ENCODE assay signal across 24 cellular contexts in the genomic region with DNA sequence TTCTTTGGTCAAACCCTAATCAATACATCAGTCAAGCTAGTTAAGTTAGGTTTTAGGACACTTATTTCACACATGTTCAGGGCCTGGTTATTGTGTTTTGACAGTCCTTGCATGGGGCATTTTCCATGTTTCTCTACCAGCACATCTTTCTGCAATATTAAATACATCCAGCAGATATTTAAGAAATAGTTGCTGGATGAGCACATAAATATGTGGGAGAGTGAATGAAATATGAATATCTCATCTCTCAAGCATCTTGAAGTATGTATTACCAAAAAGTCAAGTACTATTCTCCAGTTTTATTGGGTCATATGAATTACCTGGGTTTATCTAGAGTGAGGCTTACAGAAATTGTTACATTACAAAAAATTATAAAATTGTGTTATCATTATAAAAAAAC.
"Had no signal": no experiment of that assay in that cellular context is flagged by ENCODE, and none has a peak within 500 bp of the region (broad histone marks: within the 10 kb centered on the region; RNA-seq: fewer than 3 reads in every experiment).

No MANE protein-coding gene starts in this region.

- H3K4me3 Mint-ChIP-seq: dendritic cell treated with granulocyte-macrophage colony-stimulating factor and Interleukin-4, amounts not matched to agents 40 ng/mL and 50 ng/mL, for 4 days; effector memory CD8-positive, alpha-beta T cell; memory B cell; natural killer cell treated with Interleukin-12 subunit alpha and Interleukin-12 subunit beta and Interleukin-15 and Interleukin-18, amount 100 ng/mL, for 72 hours; neural crest cell; stimulated activated naive CD8-positive, alpha-beta T cell treated with anti-CD3 and anti-CD28 coated beads, Interleukin-15, amount 100 ng/mL, for 72 hours had no signal

- H3K4me1 Mint-ChIP-seq: neural crest cell had no signal

- H3K4me3 ChIP-seq: gastrocnemius medialis, lung, pancreas, right lobe of liver, smooth muscle cell, suprapubic skin, vagina had no signal

- H3K27me3 Mint-ChIP-seq: dendritic cell treated with granulocyte-macrophage colony-stimulating factor and Interleukin-4, amounts not matched to agents 40 ng/mL and 50 ng/mL, for 4 days; effector memory CD8-positive, alpha-beta T cell; memory B cell; natural killer cell treated with Interleukin-12 subunit alpha and Interleukin-12 subunit beta and Interleukin-15 and Interleukin-18, amount 100 ng/mL, for 72 hours; stimulated activated naive CD8-positive, alpha-beta T cell treated with anti-CD3 and anti-CD28 coated beads, Interleukin-15, amount 100 ng/mL, for 72 hours had no signal

- H3K27ac ChIP-seq: gastrocnemius medialis, neutrophil, pancreas, right lobe of liver, suprapubic skin, vagina had no signal

- H3K27me3 ChIP-seq: gastrocnemius medialis, neutrophil, pancreas, right lobe of liver, suprapubic skin, vagina had no signal

- H3K9me3 ChIP-seq: neutrophil, pancreas, right lobe of liver had no signal

- H3K36me3 ChIP-seq: gastrocnemius medialis, neutrophil, pancreas, right lobe of liver, suprapubic skin, vagina had no signal

- H3K4me1 ChIP-seq: gastrocnemius medialis, pancreas, right lobe of liver, suprapubic skin, vagina had no signal

- DNase-seq: effector memory CD8-positive, alpha-beta T cell; erythroblast; foreskin fibroblast; gastrocnemius medialis; head of caudate nucleus; kidney; pancreas; right lobe of liver; stimulated activated CD4-positive, alpha-beta T cell treated with anti-CD3 and anti-CD28 coated beads, Interleukin-12 subunit alpha, Interleukin-12 subunit beta, amount 100 ng/mL, for 4 hours; stimulated activated CD4-positive, alpha-beta T cell treated with anti-CD3 and anti-CD28 coated beads, Interleukin-1b, Interleukin-23, amount 100 ng/mL, for 48 hours; stimulated activated CD4-positive, alpha-beta T cell treated with anti-CD3 and anti-CD28 coated beads, Interleukin-4, amount 100 ng/mL, for 1 hour; stimulated activated CD8-positive, alpha-beta memory T cell treated with anti-CD3 and anti-CD28 coated beads, Interleukin-4, amount 100 ng/mL, for 48 hours; stimulated activated naive CD4-positive, alpha-beta T cell; stimulated activated naive CD8-positive, alpha-beta T cell treated with anti-CD3 and anti-CD28 coated beads, Interleukin-15, amount 100 ng/mL, for 72 hours had no signal

- H3K4me2 ChIP-seq: smooth muscle cell had no signal

- ATAC-seq: effector memory CD8-positive, alpha-beta T cell; gastrocnemius medialis; left lobe of liver; natural killer cell treated with Interleukin-12 subunit alpha and Interleukin-12 subunit beta and Interleukin-15 and Interleukin-18, amount 100 ng/mL, for 72 hours; pancreas; right lobe of liver; stimulated activated naive CD8-positive, alpha-beta T cell treated with anti-CD3 and anti-CD28 coated beads, Interleukin-15, amount 100 ng/mL, for 72 hours had no signal

- H3K27ac Mint-ChIP-seq: dendritic cell treated with granulocyte-macrophage colony-stimulating factor and Interleukin-4, amounts not matched to agents 40 ng/mL and 50 ng/mL, for 4 days; effector memory CD8-positive, alpha-beta T cell; memory B cell; natural killer cell treated with Interleukin-12 subunit alpha and Interleukin-12 subunit beta and Interleukin-15 and Interleukin-18, amount 100 ng/mL, for 72 hours; stimulated activated naive CD8-positive, alpha-beta T cell treated with anti-CD3 and anti-CD28 coated beads, Interleukin-15, amount 100 ng/mL, for 72 hours had no signal
